ENCODE assay signal across 8 cellular contexts in the genomic region with DNA sequence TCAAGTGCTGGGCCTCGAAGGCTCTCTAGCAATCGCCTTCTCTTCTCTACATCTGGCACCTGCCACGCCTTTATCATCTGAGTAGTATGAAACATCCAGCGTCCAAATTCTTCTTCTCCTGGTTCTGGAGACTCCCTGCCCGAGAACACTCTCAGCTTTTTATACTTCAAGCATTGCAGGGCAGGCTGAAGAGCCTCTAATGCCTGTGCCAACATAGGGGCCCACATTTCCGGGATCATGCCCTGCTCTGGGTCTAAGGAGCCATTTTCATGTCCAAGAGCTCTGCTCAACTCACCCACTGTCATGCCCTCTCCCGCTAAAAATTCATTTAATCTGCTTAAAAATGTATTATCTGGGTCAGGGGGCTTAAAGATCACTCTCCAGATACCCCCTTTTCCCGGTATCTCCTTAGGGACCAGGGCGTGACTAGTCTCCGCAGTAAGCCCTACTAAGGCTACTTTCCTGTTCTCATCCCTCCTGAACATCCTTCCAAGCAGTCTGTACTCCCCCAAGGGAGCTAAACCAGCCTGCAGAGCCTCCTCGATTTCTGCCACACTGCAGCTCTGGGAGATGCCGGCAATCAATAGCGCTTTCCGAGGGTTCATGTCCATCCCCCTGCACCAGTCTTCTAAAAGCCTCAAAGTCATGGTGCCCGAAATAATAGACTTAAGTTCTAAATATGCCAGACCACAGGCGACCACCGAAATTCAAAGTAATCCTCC. TPM values are rescaled to one million over a fixed set of nuclear protein-coding genes. Genes with fewer than 3 reads are reported as not detected.
DNase-seq lines count a peak whose midpoint lies in the region; ATAC-seq and TF ChIP-seq lines count a peak whose summit lies in the region.

No MANE protein-coding gene starts in this region.

- no peak for ATAC-seq in PC-3
- no peak for ATAC-seq in HG03139 (IDR thresholded peaks at IDR 0.05; ENCODE audit: unreplicated experiment)

- H3K4me2 ChIP-seq in DOHH2 (ENCODE audit: low read length) (peak overlapping the region; percentile 94), PC-3 (ENCODE audit: low read length) (peak overlapping the region; percentile 98)

- peaks cover 57% of the 10 kb centered on the region for H3K79me2 ChIP-seq in DOHH2 (ENCODE audit: control insufficient read depth, low read length)
- H3K79me2 ChIP-seq in PC-3 (ENCODE audit: low read length) = peaks cover 43% of the 10 kb centered on the region

- H3K36me3 ChIP-seq in DOHH2 (ENCODE audit: control insufficient read depth, low read length) = peaks cover 49% of the 10 kb centered on the region
- H3K36me3 ChIP-seq in PC-3 (ENCODE audit: low read depth, low read length) = peaks cover 11% of the 10 kb centered on the region; the same call in 1 of the 2 replicates
- no peaks in the 10 kb centered on the region for H3K36me3 ChIP-seq in esophagus (ENCODE audit: control insufficient read depth in 2 of 2, insufficient read depth in 2 of 2, low read length in 1 of 2)

- no peak for DNase-seq in PC-3
- peak; percentile 25 for DNase-seq in posterior vena cava (ENCODE audit: low spot score)
- DNase-seq in SW480 (ENCODE audit: low spot score) = no peak
- DNase-seq in amniotic stem cell (lab: John Stamatoyannopoulos, UW) = no peak
- no peak for DNase-seq in ureter (ENCODE audit: low spot score)

- POLR2A ChIA-PET in PC-3 (lab: Charles Lee; ENCODE audit: unreplicated experiment) = interaction anchor here (0.6 kb wide), 1 partner anchor 13 kb away, joined by 3 read pairs; no protein-coding TSS in a partner anchor

- intact Hi-C loops in PC-3 (cut with micrococcal nuclease) = loop anchor here (2.0 kb wide), 1 partner anchor 23 kb away; the partner anchor contains the start of genes GON7 and UBR7
- intact Hi-C loops in posterior vena cava (cut with DNase I) = no loop called here

- H3K9me3 ChIP-seq in DOHH2 (ENCODE audit: control insufficient read depth, insufficient read depth, low read length) (no peaks in the 10 kb centered on the region), PC-3 (ENCODE audit: low read length) (no peaks in the 10 kb centered on the region), esophagus (ENCODE audit: control insufficient read depth in 2 of 2, insufficient read depth in 1 of 2, low read depth in 1 of 2, low read length in 1 of 2) (no peaks in the 10 kb centered on the region)

- H3K27ac ChIP-seq in DOHH2 (ENCODE audit: low read depth, low read length) = peak overlapping the region; percentile 81
- H3K27ac ChIP-seq in PC-3 (ENCODE audit: low read length) = no peak overlapping the region
- H3K27ac ChIP-seq in esophagus (ENCODE audit: low read depth in 2 of 2, low read length in 1 of 2) = peak overlapping the region; percentile 91 to 98

- peak overlapping the region; percentile 74 for H3K9ac ChIP-seq in PC-3 (ENCODE audit: low read length)

- H3K4me3 ChIP-seq in DOHH2 (ENCODE audit: low read length) (peak overlapping the region; percentile 100), PC-3 (ENCODE audit: low read length) (peak overlapping the region; percentile 93), esophagus (ENCODE audit: low read depth in 1 of 2, low read length in 2 of 2) (peak overlapping the region; percentile 88 to 93)

- TF ChIP-seq CTCF in DOHH2 (IDR thresholded peaks at IDR 0.05; ENCODE audit: low read depth, low read length, poor library complexity, severe bottlenecking) (no peak), PC-3 (conservative IDR thresholded peaks at IDR 0.05; ENCODE audit: low read depth, low read length) (no peak)

- H4K20me1 ChIP-seq in DOHH2 (ENCODE audit: control insufficient read depth, insufficient read depth, low read depth, low read length) (peaks cover 11% of the 10 kb centered on the region), PC-3 (ENCODE audit: low read length) (0 out of 2 replicates have a peak, but pooled peaks cover 8% of the 10 kb centered on the region)

- CTCF ChIA-PET in PC-3 (lab: Charles Lee) = interaction anchor here (0.6 kb wide), 1 partner anchor 232 kb away, joined by 3 read pairs; no protein-coding TSS in a partner anchor

- TSS peak; percentile 67 for BruUV-seq in PC-3 (replicated peaks; lab: Mats Ljungman, UMichigan)

- peaks cover 24% of the 10 kb centered on the region for H3F3A ChIP-seq in DOHH2 (ENCODE audit: control insufficient read depth, insufficient read depth)
- no peaks in the 10 kb centered on the region for H3F3A ChIP-seq in PC-3 (ENCODE audit: low read length, unreplicated experiment)

- H3K9me2 ChIP-seq in DOHH2 (replicated peaks; ENCODE audit: control insufficient read depth, low read length) (no peaks in the 10 kb centered on the region), PC-3 (replicated peaks; ENCODE audit: low read length) (no peaks in the 10 kb centered on the region)

- H3K4me1 ChIP-seq in DOHH2 (ENCODE audit: control insufficient read depth, low read length) (peaks cover 51% of the 10 kb centered on the region), PC-3 (ENCODE audit: insufficient read depth, low read length) (peaks cover 24% of the 10 kb centered on the region), esophagus (ENCODE audit: control insufficient read depth in 2 of 2, insufficient read depth in 2 of 2, low read length in 1 of 2) (peaks cover 0 to 6% of the 10 kb centered on the region in 2 donors)

- no peaks in the 10 kb centered on the region for H3K27me3 ChIP-seq in DOHH2 (ENCODE audit: control insufficient read depth, low read length)
- no peaks in the 10 kb centered on the region for H3K27me3 ChIP-seq in PC-3 (ENCODE audit: low read length)
- no peaks in the 10 kb centered on the region for H3K27me3 ChIP-seq in esophagus (ENCODE audit: control insufficient read depth in 1 of 2, insufficient read depth in 2 of 2, low read length in 2 of 2)

- peak overlapping the region; percentile 98 for H2AFZ ChIP-seq in PC-3 (ENCODE audit: low read length)

- 42% methylated on average over 17 of the region's 17 CpGs for WGBS in esophagus, 2 donors

RNA-seq across cellular contexts. Expression of gene MOAP1, which starts 0.9 kb away (rescaled TPM):
- 10.3 and 15.6 TPM in 2 replicates for total RNA-seq in PC-3 (2014; rRNA removed)
- polyA plus RNA-seq in esophagus = 10 to 100 TPM in 1 of 2 donors, 1 to 10 TPM in 1; 5.4 to 12.7 TPM
- 10 to 100 TPM; 21.7 to 21.8 TPM for total RNA-seq in posterior vena cava
- total RNA-seq in ureter = 23.2 TPM

RNA-seq across cellular contexts. Expression of gene LYSET, which starts 1.4 kb away (rescaled TPM):
- total RNA-seq in PC-3 (2014; rRNA removed) = 6.9 and 11.5 TPM in 2 replicates
- 10 to 100 TPM in 1 of 2 donors, 1 to 10 TPM in 1; 8.6 to 10.3 TPM for polyA plus RNA-seq in esophagus
- total RNA-seq in posterior vena cava = 10 to 100 TPM; 13.6 to 16.3 TPM
- 22.1 TPM for total RNA-seq in ureter

RNA-seq across cellular contexts. Expression of gene GON7, which starts 23.1 kb away (rescaled TPM):
- total RNA-seq in PC-3 (2014; rRNA removed) (33.5 and 45.4 TPM in 2 replicates), posterior vena cava (1 to 10 TPM; 7.5 to 9.1 TPM), ureter (9.6 TPM)
- 10 to 100 TPM in 1 of 2 donors, 1 to 10 TPM in 1; 8.0 to 10.8 TPM for polyA plus RNA-seq in esophagus

RNA-seq across cellular contexts. Expression of gene UBR7, which starts 23.3 kb away (rescaled TPM):
- total RNA-seq in PC-3 (2014; rRNA removed) = 61.1 and 61.3 TPM in 2 replicates
- polyA plus RNA-seq in esophagus = 10 to 100 TPM in 1 of 2 donors, 1 to 10 TPM in 1; 7.8 to 11.7 TPM
- total RNA-seq in posterior vena cava = 10 to 100 TPM; 18.2 to 18.7 TPM
- 19.1 TPM for total RNA-seq in ureter
